Comparison of ENCODE assay signal across 1 cellular context in genomic region chr2:214244847-214245246, GRCh38.
TF ChIP-seq lines count a peak whose summit lies in the region.

No MANE protein-coding gene starts in this region.

TF ChIP-seq in GM23338, 12 proteins besides CTCF, POLR2A, EP300 and RAD21 (continued from another document):
- 0 out of 2 replicates have a peak, but pooled peaks have one; percentile 14 for TF ChIP-seq NANOG (IDR thresholded peaks at IDR 0.05; ENCODE audit: borderline replicate concordance)
- no peak for TF ChIP-seq POLR2AphosphoS5 (IDR thresholded peaks at IDR 0.05; ENCODE audit: low read depth)
